ENCODE assay signal across 9 cellular contexts in the genomic region with DNA sequence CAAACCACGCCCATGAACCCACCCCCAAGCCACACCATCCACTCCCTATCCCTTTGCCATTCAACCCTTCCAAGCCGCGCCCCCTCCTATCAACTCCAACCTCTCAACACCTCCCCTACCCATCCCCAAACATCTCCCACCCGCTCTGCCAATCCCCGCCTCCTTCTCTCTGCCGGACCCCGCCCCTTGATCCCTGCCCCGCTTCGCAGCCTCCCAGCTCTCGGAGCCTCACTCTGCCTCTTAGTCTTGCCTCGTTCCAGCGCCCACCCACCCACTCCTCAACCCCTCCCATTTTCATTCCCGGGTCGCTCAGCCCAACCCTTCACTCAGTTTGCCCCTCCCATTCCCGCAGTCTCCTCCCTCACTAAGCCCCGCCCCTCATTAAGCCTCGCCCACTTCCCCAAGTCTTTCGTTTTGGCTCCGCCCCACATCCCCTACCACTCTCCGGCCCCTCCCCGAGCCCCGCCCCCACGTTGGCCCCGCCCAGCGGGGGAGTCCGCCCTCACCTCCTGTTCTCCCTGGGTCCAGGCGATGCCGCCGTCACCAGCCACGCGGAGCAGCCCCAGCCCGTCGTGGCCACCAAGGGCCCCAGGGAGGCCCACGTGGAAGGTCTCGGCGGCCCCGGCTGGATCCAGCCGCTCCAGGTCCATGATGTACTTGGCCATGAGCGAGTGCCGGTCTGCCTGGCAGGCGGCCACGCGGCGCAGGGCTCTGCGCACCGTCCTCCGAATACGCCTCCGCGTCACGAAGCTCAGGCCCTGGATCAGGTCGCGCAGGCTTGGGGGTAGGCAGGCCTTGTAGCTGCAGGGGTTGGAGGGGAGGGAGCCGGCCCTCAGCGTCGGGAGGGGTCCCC. TPM values are rescaled to one million over a fixed set of nuclear protein-coding genes. Genes with fewer than 3 reads are reported as not detected.
DNase-seq lines count a peak whose midpoint lies in the region; ATAC-seq, FAIRE-seq and TF ChIP-seq lines count a peak whose summit lies in the region.
"Had no signal": no experiment of that assay in that cellular context is flagged by ENCODE, and none has a peak within 500 bp of the region (broad histone marks: within the 10 kb centered on the region; RNA-seq: fewer than 3 reads in every experiment).

No MANE protein-coding gene starts in this region.

- TF ChIP-seq CTCF in A673 (conservative IDR thresholded peaks at IDR 0.05; ENCODE audit: low read depth, low read length) (no peak), HFF-Myc (IDR thresholded peaks at IDR 0.05; ENCODE audit: low read depth, low read length, missing control alignments) (no peak), GM12878 (IDR thresholded peaks at IDR 0.05 in 2 of 3, conservative IDR thresholded peaks at IDR 0.05 in 1 of 3; ENCODE audit: control insufficient read depth in 2 of 3, extremely low read depth in 1 of 3, insufficient read depth in 1 of 3, low read depth in 3 of 3, low read length in 3 of 3) (no peak)

- H3K9ac ChIP-seq in GM12878 (ENCODE audit: control insufficient read depth, insufficient read depth, low read length) = no peak overlapping the region

- peak; percentile 94 for DNase-seq in A673 (ENCODE audit: low spot score)
- DNase-seq in HFF-Myc (ENCODE audit: extremely low read depth, low read depth) = no peak
- DNase-seq in SK-N-DZ (ENCODE audit: low spot score) = peak; percentile 89
- no peak for DNase-seq in GM12878 (ENCODE audit: low read depth, low spot score)
- DNase-seq in iPS DF 4.7 (ENCODE audit: extremely low read depth, low spot score) = peak; percentile 94
- peak; percentile 94 for DNase-seq in sciatic nerve (ENCODE audit: low spot score)

- H3K27ac ChIP-seq in A673 (ENCODE audit: low read depth, low read length, poor library complexity, severe bottlenecking) (peak overlapping the region; percentile 66), GM12878 (ENCODE audit: control insufficient read depth, insufficient read depth) (no peak overlapping the region)

- no peak overlapping the region for H3K4me2 ChIP-seq in GM12878 (ENCODE audit: control insufficient read depth, insufficient read depth)

- H3K4me3 ChIP-seq in A673 (ENCODE audit: low read depth, low read length, poor library complexity, severe bottlenecking) (peak overlapping the region; percentile 47), HFF-Myc (replicated peaks; ENCODE audit: low read depth, low read length) (peak overlapping the region; percentile 62), GM12878 (no peak overlapping the region)

- CTCF ChIA-PET in A673 (lab: Charles Lee) = interaction anchor here (0.5 to 1.0 kb wide), 2 partner anchors 11 to 17 kb away, joined by 3 to 16 read pairs; partner anchors contain the start of gene RPL18A
- CTCF ChIA-PET in GM12878 (lab: Yijun Ruan, JAX) = no interaction called here

- TF ChIP-seq RAD21 in GM12878 (IDR thresholded peaks at IDR 0.05; ENCODE audit: insufficient read depth, low read depth, low read length) = no peak

- intact Hi-C loops in A673 (cut with micrococcal nuclease; ENCODE audit: unreplicated experiment) = no loop called here
- intact Hi-C loops in GM12878 (cut with micrococcal nuclease; ENCODE audit: unreplicated experiment) = no loop called here
- intact Hi-C loops in sciatic nerve (cut with DNase I) = no loop called here

- no peaks in the 10 kb centered on the region for H3K36me3 ChIP-seq in A673 (ENCODE audit: insufficient read depth, low read length, poor library complexity, severe bottlenecking)
- peaks cover 9 to 18% of the 10 kb centered on the region in 2 experiments for H3K36me3 ChIP-seq in GM12878 (ENCODE audit: control insufficient read depth in 2 of 2, insufficient read depth in 2 of 2, low read length in 1 of 2)

- RAD21 ChIA-PET in GM12878 (lab: Charles Lee; ENCODE audit: unreplicated experiment) = no interaction called here

- H3K4me1 ChIP-seq in A673 (ENCODE audit: insufficient read depth, low read length, poor library complexity, severe bottlenecking) = peaks cover 16% of the 10 kb centered on the region
- H3K4me1 ChIP-seq in GM12878 (ENCODE audit: control insufficient read depth, insufficient read depth, low read length) = peaks cover 14% of the 10 kb centered on the region

- POLR2A ChIA-PET in A673 (lab: Charles Lee; ENCODE audit: low non-redundant PET) (interaction anchor here (0.6 kb wide), 1 partner anchor 587 kb away, joined by 4 read pairs; no protein-coding TSS in a partner anchor), GM12878 (lab: Charles Lee) (no interaction called here)

- SMC1A ChIA-PET in GM12878 (lab: Charles Lee; ENCODE audit: uncharacterized antibody, unreplicated experiment) = no interaction called here

- no peak for FAIRE-seq in GM12878 (lab: Jason Lieb, UNC)
- FAIRE-seq: endometrium had no signal

- 94% methylated on average over 44 of the region's 56 CpGs for WGBS in GM12878 (ENCODE audit: insufficient coverage, insufficient replicate concordance, low lambda C conversion rate, missing lambda C conversion rate)

- H3K27me3 ChIP-seq in A673 (replicated peaks; ENCODE audit: insufficient read depth, low read depth, low read length, poor library complexity) = no peaks in the 10 kb centered on the region
- no peaks in the 10 kb centered on the region for H3K27me3 ChIP-seq in GM12878 (replicated peaks in 1 of 2; ENCODE audit: control insufficient read depth in 2 of 2, insufficient read depth in 2 of 2, low read length in 1 of 2)

- in situ Hi-C loops in GM12878 (cut with MboI) = no loop called here

- H3K9me3 ChIP-seq in A673 (ENCODE audit: low read depth, low read length, poor library complexity, severe bottlenecking) = no peaks in the 10 kb centered on the region
- no peaks in the 10 kb centered on the region; the same call in 2 of the 3 replicates for H3K9me3 ChIP-seq in GM12878 (replicated peaks; ENCODE audit: control insufficient read depth, insufficient read depth, low read length)

- peaks cover 24% of the 10 kb centered on the region for H3K79me2 ChIP-seq in GM12878 (ENCODE audit: control insufficient read depth, insufficient read depth, low read length)

- TF ChIP-seq POLR2A in GM12878 (IDR thresholded peaks at IDR 0.05; ENCODE audit: low read depth, low read length) = peak; percentile 35; the same call in 1 of the 2 replicates

- no peaks in the 10 kb centered on the region for H4K20me1 ChIP-seq in GM12878 (ENCODE audit: control insufficient read depth, insufficient read depth)

- no peak for TF ChIP-seq EP300 in GM12878 (IDR thresholded peaks at IDR 0.05; ENCODE audit: borderline replicate concordance in 1 of 2, control insufficient read depth in 1 of 2, low read depth in 2 of 2, low read length in 2 of 2)

- BruUV-seq in A673 (replicated peaks; lab: Mats Ljungman, UMichigan) (no TSS peak), GM12878 (replicated peaks; lab: Mats Ljungman, UMichigan) (no TSS peak)

- no peak overlapping the region for H2AFZ ChIP-seq in GM12878 (ENCODE audit: control insufficient read depth, low read depth, low read length)

- ATAC-seq in GM12878 (peak; percentile 74), sciatic nerve (peak; percentile 94), GM19324 (IDR thresholded peaks at IDR 0.05; ENCODE audit: low FRiP score, unreplicated experiment) (no peak), HG03045 (IDR thresholded peaks at IDR 0.05; ENCODE audit: unreplicated experiment) (no peak)

RNA-seq across cellular contexts. Expression of gene JAK3, which starts 5.7 kb away (rescaled TPM):
- 2.4 and 2.5 TPM in 2 replicates for total RNA-seq in A673 (2021)
- 0.07 and 0.13 TPM in 2 replicates for polyA plus RNA-seq in SK-N-DZ (2014; cell fraction: cytosol; rRNA removed)
- 0.32 and 0.50 TPM in 2 replicates for polyA plus RNA-seq in SK-N-DZ (2014; cell fraction: nucleus; rRNA removed)
- 132 and 148 TPM in 2 replicates for total RNA-seq in GM12878 (2013; cell fraction: nucleolus; rRNA removed)
- total RNA-seq in GM12878 (2014; rRNA removed) = 30.7 and 31.8 TPM in 2 replicates
- 11.5 and 11.6 TPM in 2 replicates for total RNA-seq in GM12878 (2014; rRNA removed; fragmentation: Illumina TruSeq; extraction: Trizol)
- total RNA-seq in GM12878 (2021) = 64.2 and 67.9 TPM in 2 replicates
- 10.1 TPM for polyA plus RNA-seq in GM12878 (2011; ENCODE audit: low read depth)
- 13.1 and 26.9 TPM in 2 replicates for polyA plus RNA-seq in GM12878 (2011; rRNA removed)
- polyA plus RNA-seq in GM12878 (2011; cell fraction: cytosol; rRNA removed) = 32.3 and 35.9 TPM in 2 replicates
- polyA plus RNA-seq in GM12878 (2011; cell fraction: nucleus; rRNA removed) = 125 and 126 TPM in 2 replicates
- polyA plus RNA-seq in GM12878 (2012) = 21.1 and 21.9 TPM in 2 replicates
- 9.8 and 13.9 TPM in 2 replicates for polyA plus RNA-seq in GM12878 (2014; fragmentation: Illumina TruSeq; extraction: Trizol)
- polyA plus RNA-seq in GM12878 (2014; fragmentation: Nextera tagmentation; extraction: Ambion mirVana) = 10 to 100 TPM in 1 of 2 experiments, 1 to 10 TPM in 1; 7.8 to 37.2 TPM
- 36.8 and 39.1 TPM in 2 replicates for polyA plus RNA-seq in GM12878 (2014; rRNA removed)
- 10 to 100 TPM; 34.8 to 35.8 TPM for polyA plus RNA-seq in GM12878 (2016; fragmentation: Nextera tagmentation; extraction: Ambion mirVana)
- polyA minus RNA-seq in GM12878 (2011; rRNA and poly(A)+ RNA removed) = 22.9 and 33.8 TPM in 2 replicates
- 27.3 and 29.0 TPM in 2 replicates for polyA minus RNA-seq in GM12878 (2011; cell fraction: cytosol; rRNA and poly(A)+ RNA removed)
- polyA minus RNA-seq in GM12878 (2011; cell fraction: nucleus; rRNA and poly(A)+ RNA removed) = 35.3 and 49.3 TPM in 2 replicates
- 18.4 TPM for total RNA-seq in sciatic nerve

RNA-seq across cellular contexts. Expression of gene RPL18A, which starts 17.7 kb away (rescaled TPM):
- total RNA-seq in A673 (2021) (1,852 and 1,889 TPM in 2 replicates), GM12878 (2014; rRNA removed) (3,172 and 3,519 TPM in 2 replicates), GM12878 (2014; rRNA removed; fragmentation: Illumina TruSeq; extraction: Trizol) (1,696 and 1,955 TPM in 2 replicates), GM12878 (2021) (3,774 and 3,973 TPM in 2 replicates), sciatic nerve (1,112 TPM)
- 1,323 and 1,484 TPM in 2 replicates for polyA plus RNA-seq in SK-N-DZ (2014; cell fraction: cytosol; rRNA removed)
- polyA plus RNA-seq in SK-N-DZ (2014; cell fraction: nucleus; rRNA removed) = 991 and 1,227 TPM in 2 replicates
- 321 and 350 TPM in 2 replicates for total RNA-seq in GM12878 (2013; cell fraction: nucleolus; rRNA removed)
- polyA plus RNA-seq in GM12878 (2011; ENCODE audit: low read depth) = 986 TPM
- polyA plus RNA-seq in GM12878 (2011; rRNA removed) (583 and 1,181 TPM in 2 replicates), GM12878 (2014; fragmentation: Illumina TruSeq; extraction: Trizol) (545 and 2,062 TPM in 2 replicates), GM12878 (2014; fragmentation: Nextera tagmentation; extraction: Ambion mirVana) (1,000 to 10,000 TPM; 1,658 to 1,675 TPM), GM12878 (2014; rRNA removed) (3,622 and 3,810 TPM in 2 replicates), GM12878 (2016; fragmentation: Nextera tagmentation; extraction: Ambion mirVana) (1,000 to 10,000 TPM; 2,538 to 2,591 TPM)
- polyA plus RNA-seq in GM12878 (2011; cell fraction: cytosol; rRNA removed) = 2,249 and 3,260 TPM in 2 replicates
- polyA plus RNA-seq in GM12878 (2011; cell fraction: nucleus; rRNA removed) = 987 and 1,239 TPM in 2 replicates
- polyA plus RNA-seq in GM12878 (2012) = 5,692 and 5,778 TPM in 2 replicates
- polyA minus RNA-seq in GM12878 (2011; rRNA and poly(A)+ RNA removed) = 415 and 870 TPM in 2 replicates
- polyA minus RNA-seq in GM12878 (2011; cell fraction: cytosol; rRNA and poly(A)+ RNA removed) = 769 and 811 TPM in 2 replicates
- 194 and 322 TPM in 2 replicates for polyA minus RNA-seq in GM12878 (2011; cell fraction: nucleus; rRNA and poly(A)+ RNA removed)

RNA-seq across cellular contexts. Expression of gene INSL3, which starts 20.7 kb away (rescaled TPM):
- total RNA-seq in A673 (2021) (not detected in 2 replicates), GM12878 (2014; rRNA removed) (0.93 and 1.2 TPM in 2 replicates), GM12878 (2014; rRNA removed; fragmentation: Illumina TruSeq; extraction: Trizol) (0.32 and 0.36 TPM in 2 replicates), GM12878 (2021) (0.93 and 1.7 TPM in 2 replicates), sciatic nerve (not detected)
- not detected in 2 replicates for polyA plus RNA-seq in SK-N-DZ (2014; cell fraction: cytosol; rRNA removed)
- polyA plus RNA-seq in SK-N-DZ (2014; cell fraction: nucleus; rRNA removed) = not detected in 2 replicates
- total RNA-seq in GM12878 (2013; cell fraction: nucleolus; rRNA removed) = 1.1 TPM in 1 of 2 replicates, not detected in the other
- 0.92 TPM for polyA plus RNA-seq in GM12878 (2011; ENCODE audit: low read depth)
- polyA plus RNA-seq in GM12878 (2011; rRNA removed) (0.16 and 0.29 TPM in 2 replicates), GM12878 (2014; fragmentation: Illumina TruSeq; extraction: Trizol) (0.73 TPM in 1 of 2 replicates, not detected in the other), GM12878 (2014; fragmentation: Nextera tagmentation; extraction: Ambion mirVana) (under 1 TPM; 0.37 to 0.66 TPM), GM12878 (2014; rRNA removed) (0.27 and 1.1 TPM in 2 replicates), GM12878 (2016; fragmentation: Nextera tagmentation; extraction: Ambion mirVana) (1 to 10 TPM in 1 of 2 experiments, under 1 TPM in 1; 0.78 to 1.9 TPM)
- 0.67 and 0.84 TPM in 2 replicates for polyA plus RNA-seq in GM12878 (2011; cell fraction: cytosol; rRNA removed)
- polyA plus RNA-seq in GM12878 (2011; cell fraction: nucleus; rRNA removed) = 1.8 and 2.4 TPM in 2 replicates
- polyA plus RNA-seq in GM12878 (2012) = 1.1 and 1.3 TPM in 2 replicates
- polyA minus RNA-seq in GM12878 (2011; rRNA and poly(A)+ RNA removed) = not detected in 2 replicates
- not detected in 2 replicates for polyA minus RNA-seq in GM12878 (2011; cell fraction: cytosol; rRNA and poly(A)+ RNA removed)
- 0.60 and 0.86 TPM in 2 replicates for polyA minus RNA-seq in GM12878 (2011; cell fraction: nucleus; rRNA and poly(A)+ RNA removed)

RNA-seq across cellular contexts. Expression of gene SLC5A5, which starts 29.7 kb away (rescaled TPM):
- total RNA-seq in A673 (2021) (not detected in 2 replicates), GM12878 (2014; rRNA removed) (0.06 TPM in 1 of 2 replicates, not detected in the other), GM12878 (2014; rRNA removed; fragmentation: Illumina TruSeq; extraction: Trizol) (0.05 TPM in 1 of 2 replicates, not detected in the other), GM12878 (2021) (0.05 and 0.08 TPM in 2 replicates), sciatic nerve (not detected)
- polyA plus RNA-seq in SK-N-DZ (2014; cell fraction: cytosol; rRNA removed) = 0.05 TPM in 1 of 2 replicates, not detected in the other
- not detected in 2 replicates for polyA plus RNA-seq in SK-N-DZ (2014; cell fraction: nucleus; rRNA removed)
- total RNA-seq in GM12878 (2013; cell fraction: nucleolus; rRNA removed) = not detected in 2 replicates
- not detected for polyA plus RNA-seq in GM12878 (2011; ENCODE audit: low read depth)
- polyA plus RNA-seq in GM12878 (2011; rRNA removed) (0.04 TPM in 2 replicates), GM12878 (2014; fragmentation: Illumina TruSeq; extraction: Trizol) (0.03 TPM in 1 of 2 replicates, not detected in the other), GM12878 (2014; fragmentation: Nextera tagmentation; extraction: Ambion mirVana) (under 1 TPM; 0.02 to 0.05 TPM), GM12878 (2014; rRNA removed) (0.06 TPM in 1 of 2 replicates, not detected in the other), GM12878 (2016; fragmentation: Nextera tagmentation; extraction: Ambion mirVana) (under 1 TPM in 1 of 2 experiments, not detected in 1; 0.08 TPM)
- 0.03 TPM in 2 replicates for polyA plus RNA-seq in GM12878 (2011; cell fraction: cytosol; rRNA removed)
- 0.07 TPM in 1 of 2 replicates, not detected in the other for polyA plus RNA-seq in GM12878 (2011; cell fraction: nucleus; rRNA removed)
- 0.11 and 0.26 TPM in 2 replicates for polyA plus RNA-seq in GM12878 (2012)
- not detected in 2 replicates for polyA minus RNA-seq in GM12878 (2011; rRNA and poly(A)+ RNA removed)
- not detected in 2 replicates for polyA minus RNA-seq in GM12878 (2011; cell fraction: cytosol; rRNA and poly(A)+ RNA removed)
- not detected in 2 replicates for polyA minus RNA-seq in GM12878 (2011; cell fraction: nucleus; rRNA and poly(A)+ RNA removed)

RNA-seq across cellular contexts. Expression of gene B3GNT3, which starts 47.1 kb away (rescaled TPM):
- not detected in 2 replicates for total RNA-seq in A673 (2021)
- not detected in 2 replicates for polyA plus RNA-seq in SK-N-DZ (2014; cell fraction: cytosol; rRNA removed)
- not detected in 2 replicates for polyA plus RNA-seq in SK-N-DZ (2014; cell fraction: nucleus; rRNA removed)
- total RNA-seq in GM12878 (2013; cell fraction: nucleolus; rRNA removed) = not detected in 2 replicates
- 0.22 TPM in 1 of 2 replicates, not detected in the other for total RNA-seq in GM12878 (2014; rRNA removed)
- not detected in 2 replicates for total RNA-seq in GM12878 (2014; rRNA removed; fragmentation: Illumina TruSeq; extraction: Trizol)
- total RNA-seq in GM12878 (2021) = 0.08 TPM in 1 of 2 replicates, not detected in the other
- not detected for polyA plus RNA-seq in GM12878 (2011; ENCODE audit: low read depth)
- not detected in 2 replicates for polyA plus RNA-seq in GM12878 (2011; rRNA removed)
- polyA plus RNA-seq in GM12878 (2011; cell fraction: cytosol; rRNA removed) = not detected in 2 replicates
- not detected in 2 replicates for polyA plus RNA-seq in GM12878 (2011; cell fraction: nucleus; rRNA removed)
- not detected in 2 replicates for polyA plus RNA-seq in GM12878 (2012)
- polyA plus RNA-seq in GM12878 (2014; fragmentation: Illumina TruSeq; extraction: Trizol) = not detected in 2 replicates
- polyA plus RNA-seq in GM12878 (2014; fragmentation: Nextera tagmentation; extraction: Ambion mirVana) = not detected
- polyA plus RNA-seq in GM12878 (2014; rRNA removed) = not detected in 2 replicates
- not detected for polyA plus RNA-seq in GM12878 (2016; fragmentation: Nextera tagmentation; extraction: Ambion mirVana)
- polyA minus RNA-seq in GM12878 (2011; rRNA and poly(A)+ RNA removed) = not detected in 2 replicates
- polyA minus RNA-seq in GM12878 (2011; cell fraction: cytosol; rRNA and poly(A)+ RNA removed) = not detected in 2 replicates
- polyA minus RNA-seq in GM12878 (2011; cell fraction: nucleus; rRNA and poly(A)+ RNA removed) = not detected in 2 replicates
- total RNA-seq in sciatic nerve = 0.58 TPM

Comparison
In these comparisons a context has a peak if more than half of its experiments do, and no peak if none do; other contexts are left out.
1. DNase-seq: peak in A673 (single experiment), SK-N-DZ (single experiment), iPS DF 4.7 (single experiment) and sciatic nerve (single experiment); none in HFF-Myc (single experiment) and GM12878 (single experiment).
2. ATAC-seq: peak in GM12878 (single experiment) and sciatic nerve (single experiment); none in GM19324 (single experiment) and HG03045 (single experiment).